ENCODE assay signal across 1 cellular context in genomic region chr1:202058001-202058908, GRCh38.
TF ChIP-seq lines count a peak whose summit lies in the region.

No MANE protein-coding gene starts in this region.

TF ChIP-seq in K562, 482 proteins besides CTCF, POLR2A, EP300 and RAD21 (continued from another document):
- TF ChIP-seq BCLAF1 (IDR thresholded peaks at IDR 0.05; ENCODE audit: borderline replicate concordance in 1 of 2, control insufficient read depth in 1 of 2, low read depth in 2 of 2, low read length in 1 of 2) (no peak), ZNF134 (CRISPR knock-in tag; conservative IDR thresholded peaks at IDR 0.05) (no peak), SPI1 (IDR thresholded peaks at IDR 0.05; ENCODE audit: borderline replicate concordance, low read depth, low read length) (peak; percentile 14; the same call in 1 of the 2 replicates), HNRNPK (IDR thresholded peaks at IDR 0.05; ENCODE audit: low read depth, low read length, poor library complexity, severe bottlenecking) (no peak), POLR2H (tag; IDR thresholded peaks at IDR 0.05; ENCODE audit: low read depth) (no peak), PRDM10 (IDR thresholded peaks at IDR 0.05; ENCODE audit: partially characterized antibody) (no peak), SMARCC2 (IDR thresholded peaks at IDR 0.05; ENCODE audit: low read depth) (0 out of 2 replicates have a peak, but pooled peaks have one; percentile 23), ETV5 (CRISPR knock-in tag; IDR thresholded peaks at IDR 0.05; ENCODE audit: low read depth) (no peak), PRPF4 (IDR thresholded peaks at IDR 0.05; ENCODE audit: insufficient read depth, low read depth, low read length, poor library complexity, severe bottlenecking) (no peak), GABPB2 (CRISPR knock-in tag; conservative IDR thresholded peaks at IDR 0.05) (no peak), JUND (IDR thresholded peaks at IDR 0.05; ENCODE audit: borderline replicate concordance, low read depth, low read length) (peak; percentile 90), JUND (tag; IDR thresholded peaks at IDR 0.05; ENCODE audit: borderline replicate concordance, low read depth, low read length) (peak; percentile 86; the same call in 2 of the 3 replicates), NFIC (IDR thresholded peaks at IDR 0.05) (no peak), ATF7 (IDR thresholded peaks at IDR 0.05) (peak; percentile 38; the same call in 1 of the 2 replicates), RBM17 (IDR thresholded peaks at IDR 0.05; ENCODE audit: borderline replicate concordance, low read depth, low read length) (no peak), CREM (IDR thresholded peaks at IDR 0.05; ENCODE audit: low read depth) (peak; percentile 22; the same call in 1 of the 2 replicates), MECOM (CRISPR knock-in tag; IDR thresholded peaks at IDR 0.05) (no peak)
